8 cellular contexts compared by ENCODE assay signal in the genomic region with DNA sequence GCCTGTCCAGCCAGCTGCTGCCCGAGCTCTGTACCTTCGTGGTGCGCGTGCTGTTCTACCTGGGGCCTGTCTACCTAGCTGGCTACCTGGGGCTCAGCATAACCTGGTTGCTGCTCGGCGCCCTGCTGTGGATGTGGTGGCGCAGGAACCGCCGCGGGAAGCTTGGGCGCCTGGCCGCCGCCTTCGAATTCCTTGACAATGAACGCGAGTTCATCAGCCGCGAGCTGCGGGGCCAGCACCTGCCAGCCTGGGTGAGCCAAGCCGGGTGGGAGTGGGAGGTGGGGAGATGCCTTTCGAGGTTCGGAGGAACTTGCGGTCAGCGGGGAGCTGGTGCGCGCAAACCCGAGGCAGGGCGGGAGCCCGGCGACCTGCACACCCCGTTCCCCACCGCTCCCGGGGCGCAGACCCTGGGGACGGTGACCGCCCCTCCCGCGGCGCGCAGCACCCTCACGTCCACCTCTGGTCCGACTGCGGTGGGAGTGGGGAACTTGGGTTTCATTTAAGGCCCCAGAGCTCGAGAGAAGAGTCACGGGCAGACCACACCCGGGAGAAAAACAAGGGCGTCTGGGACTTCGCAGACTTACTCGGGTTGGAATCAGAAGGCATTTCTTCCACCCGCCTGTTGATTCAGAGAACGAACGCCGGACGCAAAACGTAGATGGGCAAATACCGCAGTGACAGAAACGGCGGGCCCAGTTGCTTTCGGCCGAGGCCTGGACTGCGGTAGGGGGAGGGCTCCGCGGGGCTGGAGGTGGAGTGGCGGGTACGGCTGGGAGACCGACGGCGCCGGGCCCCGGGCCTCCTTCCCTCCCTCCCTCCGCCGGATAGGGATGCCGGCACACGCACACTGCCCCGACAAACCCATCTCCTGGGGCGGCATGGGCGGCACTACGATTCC. TPM values are rescaled to one million over a fixed set of nuclear protein-coding genes. Genes with fewer than 3 reads are reported as not detected.
DNase-seq lines count a peak whose midpoint lies in the region; ATAC-seq, FAIRE-seq and TF ChIP-seq lines count a peak whose summit lies in the region.

No MANE protein-coding gene starts in this region.

- TF ChIP-seq POLR2A in HepG2 (IDR thresholded peaks at IDR 0.05; ENCODE audit: insufficient read depth in 1 of 2, low read depth in 2 of 2, low read length in 2 of 2): no peak
- no peak for TF ChIP-seq POLR2A in testis (IDR thresholded peaks at IDR 0.05)

- no peak for DNase-seq in AG04449 (ENCODE audit: low read depth, low spot score)
- no peak for DNase-seq in MCF 10A (ENCODE audit: unreplicated experiment)
- no peak for DNase-seq in HepG2 (ENCODE audit: low spot score)
- DNase-seq in testis: no peak
- no peak for DNase-seq in AG08396 (ENCODE audit: low spot score)
- no peak for DNase-seq in WERI-Rb-1

- H3K27ac Mint-ChIP-seq in MCF 10A (ENCODE audit: low read depth, unreplicated experiment): no peak overlapping the region

- H3K4me2 ChIP-seq in HepG2 (ENCODE audit: low read depth, low read length): peak overlapping the region; percentile 79

- H3K4me3 ChIP-seq in AG04449 (ENCODE audit: low read depth, low read length) (peak overlapping the region; percentile 53), HepG2 (replicated peaks in 1 of 3; ENCODE audit: insufficient read depth in 1 of 3, low read depth in 2 of 3, low read length in 3 of 3) (peak overlapping the region; percentile 38 to 68 (median 47)), testis (peak overlapping the region; percentile 29 to 50), WERI-Rb-1 (ENCODE audit: low read depth, low read length) (no peak overlapping the region)

- BruUV-seq in MCF 10A (replicated peaks; lab: Mats Ljungman, UMichigan): no TSS peak
- no TSS peak for BruUV-seq in HepG2 (replicated peaks; lab: Mats Ljungman, UMichigan)

- H3K27ac ChIP-seq in HepG2 (ENCODE audit: extremely low read length, insufficient read depth, low read length): no peak overlapping the region
- H3K27ac ChIP-seq in testis: no peak overlapping the region
- no peak overlapping the region for H3K27ac ChIP-seq in WERI-Rb-1

- FAIRE-seq in HepG2 (lab: Jason Lieb, UNC): no peak

- ATAC-seq in HG02678 (IDR thresholded peaks at IDR 0.05; ENCODE audit: unreplicated experiment) (peak; percentile 8), HepG2 (no peak), HG03175 (IDR thresholded peaks at IDR 0.05; ENCODE audit: unreplicated experiment) (no peak)

- H3K4me3 Mint-ChIP-seq in MCF 10A (ENCODE audit: unreplicated experiment): peak overlapping the region; percentile 65

- H3K9ac ChIP-seq in HepG2 (ENCODE audit: insufficient read depth, low read depth, low read length): 0 out of 2 replicates have a peak overlapping the region, but pooled peaks have one; percentile 5

- CTCF ChIA-PET in AG04449 (lab: Yijun Ruan, JAX) (interaction anchor here (0.8 to 3.3 kb wide), 8 partner anchors 9 to 501 kb away, joined by 3 to 33 read pairs (median 4); no protein-coding TSS in a partner anchor), MCF 10A (lab: Yijun Ruan, JAX) (interaction anchor here (0.6 to 2.8 kb wide), 5 partner anchors 17 to 110 kb away, joined by 3 to 12 read pairs (median 3); no protein-coding TSS in a partner anchor), HepG2 (lab: Yijun Ruan, JAX; ENCODE audit: low intra/inter-chr PET ratio, low total read pairs) (no interaction called here)

- peaks cover 0 to 4% of the 10 kb centered on the region in 2 experiments; a peak in 3 of 5 replicates for H3K27me3 ChIP-seq in HepG2 (ENCODE audit: control insufficient read depth in 1 of 2, insufficient read depth in 2 of 2, low read length in 2 of 2)
- H3K27me3 ChIP-seq in testis: no peaks in the 10 kb centered on the region
- no peaks in the 10 kb centered on the region for H3K27me3 ChIP-seq in WERI-Rb-1 (ENCODE audit: insufficient read depth, low read depth, severe bottlenecking)

- in situ Hi-C loops in HepG2 (cut with HindIII; ENCODE audit: extremely low pct_ligation_motif_present, low pct_unique_long_range_greater_than_20kb): no loop called here

- intact Hi-C loops in MCF 10A (cut with micrococcal nuclease) (no loop called here), HepG2 (cut with micrococcal nuclease; ENCODE audit: unreplicated experiment) (loop anchor here (2.0 kb wide), 1 partner anchor 36 kb away; no protein-coding TSS in a partner anchor), testis (cut with DNase I; ENCODE audit: low total_unique reads) (no loop called here)

- no peaks in the 10 kb centered on the region for H4K20me1 ChIP-seq in HepG2 (ENCODE audit: insufficient read depth, low read length)

- no peak for TF ChIP-seq RAD21 in HepG2 (CRISPR knock-in tag; IDR thresholded peaks at IDR 0.05)

- no peak for TF ChIP-seq EP300 in HepG2 (IDR thresholded peaks at IDR 0.05; ENCODE audit: low read depth in 2 of 2, low read length in 2 of 2)
- TF ChIP-seq EP300 in HepG2 (CRISPR knock-in tag; IDR thresholded peaks at IDR 0.05; ENCODE audit: borderline replicate concordance): no peak

- POLR2A ChIA-PET in AG04449 (lab: Yijun Ruan, JAX): interaction anchor here (0.9 kb wide), 1 partner anchor 44 kb away, joined by 3 read pairs; no protein-coding TSS in a partner anchor
- POLR2A ChIA-PET in MCF 10A (lab: Yijun Ruan, JAX): no interaction called here
- POLR2A ChIA-PET in HepG2 (lab: Yijun Ruan, JAX): interaction anchor here (0.8 to 1.6 kb wide), 7 partner anchors 16 to 480 kb away, joined by 3 to 6 read pairs (median 3); a partner anchor contains a TSS

- peaks cover 19% of the 10 kb centered on the region for H3K4me1 ChIP-seq in HepG2 (ENCODE audit: insufficient read depth, low read length)
- peaks cover 7% of the 10 kb centered on the region for H3K4me1 ChIP-seq in testis

- H3K4me1 Mint-ChIP-seq in MCF 10A (ENCODE audit: insufficient read depth, unreplicated experiment): no peaks in the 10 kb centered on the region

- no peak overlapping the region for H2AFZ ChIP-seq in HepG2 (ENCODE audit: low read length)

- H3K36me3 ChIP-seq in HepG2 (replicated peaks in 1 of 2; ENCODE audit: control insufficient read depth in 1 of 2, insufficient read depth in 2 of 2, low read length in 2 of 2): no peaks in the 10 kb centered on the region
- no peaks in the 10 kb centered on the region for H3K36me3 ChIP-seq in testis (ENCODE audit: low read depth, missing control alignments)
- no peaks in the 10 kb centered on the region for H3K36me3 ChIP-seq in WERI-Rb-1

- no peaks in the 10 kb centered on the region for H3K79me2 ChIP-seq in HepG2 (ENCODE audit: insufficient read depth, low read length)

- H3K9me3 ChIP-seq in HepG2 (ENCODE audit: low read length) (no peaks in the 10 kb centered on the region), testis (no peaks in the 10 kb centered on the region), WERI-Rb-1 (ENCODE audit: severe bottlenecking) (peaks cover 3% of the 10 kb centered on the region)

- 87% methylated on average over 28 of the region's 78 CpGs for WGBS in HepG2 (ENCODE audit: low lambda C conversion rate)
- WGBS in testis, 2 donors: 6 to 16% methylated on average over 25 to 72 of the region's 78 CpGs

- no peaks in the 10 kb centered on the region for H3K9me3 Mint-ChIP-seq in MCF 10A (ENCODE audit: unreplicated experiment)

- H3K27me3 Mint-ChIP-seq in MCF 10A (ENCODE audit: insufficient read depth, unreplicated experiment): peaks cover 12% of the 10 kb centered on the region

- TF ChIP-seq CTCF in AG04449 (IDR thresholded peaks at IDR 0.05; ENCODE audit: insufficient read depth, low read length, missing control alignments) (no peak), MCF 10A (IDR thresholded peaks at IDR 0.05; ENCODE audit: unreplicated experiment) (no peak), HepG2 (CRISPR knock-in tag; IDR thresholded peaks at IDR 0.05) (no peak), testis (IDR thresholded peaks at IDR 0.05) (no peak), WERI-Rb-1 (IDR thresholded peaks at IDR 0.05; ENCODE audit: low read depth, low read length) (no peak)

- H3K36me3 Mint-ChIP-seq in MCF 10A (ENCODE audit: insufficient read depth, unreplicated experiment): no peaks in the 10 kb centered on the region

TF ChIP-seq in HepG2, 621 proteins besides CTCF, POLR2A, EP300 and RAD21 (continues in another document):
- no peak for TF ChIP-seq ZNF446 (CRISPR knock-in tag; IDR thresholded peaks at IDR 0.05)
- TF ChIP-seq TSC22D2 (CRISPR knock-in tag; IDR thresholded peaks at IDR 0.05; ENCODE audit: borderline replicate concordance): no peak
- TF ChIP-seq PPARG (CRISPR knock-in tag; conservative IDR thresholded peaks at IDR 0.05): no peak
- TF ChIP-seq ZNF501 (CRISPR knock-in tag; IDR thresholded peaks at IDR 0.05): no peak

RNA-seq across cellular contexts. Expression of a gene that starts 0.7 kb away (rescaled TPM):
- total RNA-seq in MCF 10A (2022): 0.44 and 1.0 TPM in 2 replicates
- total RNA-seq in HepG2 (2016; rRNA removed; fragmentation: Illumina TruSeq; extraction: Trizol): 0.79 and 4.1 TPM in 2 replicates
- total RNA-seq in HepG2 (2016; cell fraction: cytosol; rRNA removed; fragmentation: Illumina TruSeq; extraction: Trizol; ENCODE audit: low read depth): 0.88 and 0.91 TPM in 2 replicates
- 0.65 and 3.4 TPM in 2 replicates for total RNA-seq in HepG2 (2016; cell fraction: insoluble cytoplasmic fraction; rRNA removed; fragmentation: Illumina TruSeq; extraction: Trizol)
- 0.71 and 0.86 TPM in 2 replicates for total RNA-seq in HepG2 (2016; cell fraction: membrane; rRNA removed; fragmentation: Illumina TruSeq; extraction: Trizol)
- 9.2 TPM in 2 replicates for total RNA-seq in HepG2 (2016; cell fraction: nucleus; rRNA removed; fragmentation: Illumina TruSeq; extraction: Trizol)
- 1.5 and 1.6 TPM in 2 replicates for polyA plus RNA-seq in HepG2 (2011; rRNA removed)
- polyA plus RNA-seq in HepG2 (2011; cell fraction: cytosol; rRNA removed): 0.51 and 0.70 TPM in 2 replicates
- polyA plus RNA-seq in HepG2 (2011; cell fraction: nucleus; rRNA removed): 8.2 and 9.2 TPM in 2 replicates
- polyA plus RNA-seq in HepG2 (2012): 0.83 and 1.4 TPM in 2 replicates
- 0.17 and 0.22 TPM in 2 replicates for polyA plus RNA-seq in HepG2 (2016; cell fraction: cytosol; fragmentation: Illumina TruSeq; extraction: Trizol; ENCODE audit: low read depth)
- 0.66 and 1.0 TPM in 2 replicates for polyA plus RNA-seq in HepG2 (2016; cell fraction: insoluble cytoplasmic fraction; fragmentation: Illumina TruSeq; extraction: Trizol; ENCODE audit: low read depth)
- polyA plus RNA-seq in HepG2 (2016; cell fraction: membrane; fragmentation: Illumina TruSeq; extraction: Trizol; ENCODE audit: low read depth): 0.15 and 0.33 TPM in 2 replicates
- 12.9 and 13.1 TPM in 2 replicates for polyA plus RNA-seq in HepG2 (2016; cell fraction: nucleus; fragmentation: Illumina TruSeq; extraction: Trizol; ENCODE audit: insufficient read depth, low read depth)
- 2.1 TPM in 2 replicates for polyA minus RNA-seq in HepG2 (2011; rRNA and poly(A)+ RNA removed; ENCODE audit: low replicate concordance)
- polyA minus RNA-seq in HepG2 (2011; cell fraction: cytosol; rRNA and poly(A)+ RNA removed): 0.35 and 1.2 TPM in 2 replicates
- 9.0 and 11.3 TPM in 2 replicates for polyA minus RNA-seq in HepG2 (2011; cell fraction: nucleus; rRNA and poly(A)+ RNA removed)
- total RNA-seq in testis: 1 to 10 TPM; 5.2 to 5.4 TPM
- 1.2 TPM for polyA plus RNA-seq in testis (ENCODE audit: insufficient read depth, low read depth, low replicate concordance)
